In genomic region chr19:17129377-17129776, GRCh38 we compare ENCODE assay signal across 22 cellular contexts. TPM values are rescaled to one million over a fixed set of nuclear protein-coding genes. Genes with fewer than 3 reads are reported as not detected.
A peak's percentile ranks its signal among the peaks of the same experiment; 100 is the strongest.
DNase-seq lines count a peak whose midpoint lies in the region; ATAC-seq, FAIRE-seq and TF ChIP-seq lines count a peak whose summit lies in the region.
"Had no signal": no experiment of that assay in that cellular context is flagged by ENCODE, and none has a peak within 500 bp of the region (broad histone marks: within the 10 kb centered on the region; RNA-seq: fewer than 3 reads in every experiment).

No MANE protein-coding gene starts in this region.

- TF ChIP-seq EP300 in HepG2 (IDR thresholded peaks at IDR 0.05; ENCODE audit: low read depth in 2 of 2, low read length in 2 of 2) (no peak), HepG2 (CRISPR knock-in tag; IDR thresholded peaks at IDR 0.05; ENCODE audit: borderline replicate concordance) (no peak)

- no peaks in the 10 kb centered on the region; a peak in 2 of 5 replicates for H3K36me3 ChIP-seq in HepG2 (replicated peaks in 1 of 2; ENCODE audit: control insufficient read depth in 1 of 2, insufficient read depth in 2 of 2, low read length in 2 of 2)
- no peaks in the 10 kb centered on the region for H3K36me3 ChIP-seq in right lobe of liver
- no peaks in the 10 kb centered on the region for H3K36me3 ChIP-seq in adrenal gland (replicated peaks in 1 of 2)

- 84% methylated on average over 12 of the region's 12 CpGs for WGBS in HepG2 (ENCODE audit: low lambda C conversion rate)
- 76% methylated on average over 11 of the region's 12 CpGs for WGBS in right lobe of liver (ENCODE audit: insufficient coverage, low coverage, low lambda C conversion rate, missing lambda C conversion rate)
- 81 to 95% (median 91%) methylated on average over 10 to 12 of the region's 12 CpGs for WGBS in adrenal gland, 4 donors

- peaks cover 39% of the 10 kb centered on the region for H3K4me1 Mint-ChIP-seq in WTC11
- peaks cover 24% of the 10 kb centered on the region for H3K4me1 Mint-ChIP-seq in glutamatergic neuron (ENCODE audit: low read depth, unreplicated experiment)
- H3K4me1 Mint-ChIP-seq in type B pancreatic cell (ENCODE audit: unreplicated experiment): peaks cover 20% of the 10 kb centered on the region
- peaks cover 20% of the 10 kb centered on the region for H3K4me1 Mint-ChIP-seq in mesothelial cell of epicardium

- H3K27me3 ChIP-seq in HepG2 (ENCODE audit: control insufficient read depth in 1 of 2, insufficient read depth in 2 of 2, low read length in 2 of 2): no peaks in the 10 kb centered on the region
- no peaks in the 10 kb centered on the region for H3K27me3 ChIP-seq in right lobe of liver
- H3K27me3 ChIP-seq in adrenal gland: no peaks in the 10 kb centered on the region
- H3K27me3 ChIP-seq: brain microvascular endothelial cell had no signal

- H3K4me3 ChIP-seq in HepG2 (replicated peaks in 1 of 3; ENCODE audit: insufficient read depth in 1 of 3, low read depth in 2 of 3, low read length in 3 of 3): no peak overlapping the region
- H3K4me3 ChIP-seq in right lobe of liver: no peak overlapping the region
- no peak overlapping the region for H3K4me3 ChIP-seq in adrenal gland
- H3K4me3 ChIP-seq: lung had no signal

- H3K27me3 Mint-ChIP-seq in WTC11 (ENCODE audit: low read depth) (no peaks in the 10 kb centered on the region), glutamatergic neuron (ENCODE audit: unreplicated experiment) (peaks cover 5% of the 10 kb centered on the region), type B pancreatic cell (no peaks in the 10 kb centered on the region), mesothelial cell of epicardium (ENCODE audit: low read depth) (no peaks in the 10 kb centered on the region)
- H3K27me3 Mint-ChIP-seq: activated CD4-positive, alpha-beta T cell treated with anti-CD3 and anti-CD28 coated beads for 36 hours had no signal

- DNase-seq in HepG2 (ENCODE audit: low spot score): no peak
- no peak for DNase-seq in right lobe of liver
- no peak for DNase-seq in WTC11 (ENCODE audit: low spot score)
- DNase-seq in glutamatergic neuron: no peak
- DNase-seq in type B pancreatic cell (ENCODE audit: extremely low spot score, unreplicated experiment): no peak
- no peak for DNase-seq in adrenal gland
- no peak for DNase-seq in mesothelial cell of epicardium (ENCODE audit: low spot score in 2 of 2, unreplicated experiment in 2 of 2)
- DNase-seq: ACHN; activated CD4-positive, alpha-beta T cell treated with anti-CD3 and anti-CD28 coated beads for 36 hours; activated CD8-positive, alpha-beta memory T cell treated with anti-CD3 and anti-CD28 coated beads, Interleukin-2, amount 50 U/mL, for 48 hours; brain microvascular endothelial cell; cortex of kidney; DMS79 treated with DMSO at 0.1 percent for 48 hours; KG1; NCI-H1694; right cardiac atrium; Right ventricle myocardium superior; stimulated activated CD4-positive, alpha-beta T cell treated with anti-CD3 and anti-CD28 coated beads, Interleukin-12 subunit alpha, Interleukin-12 subunit beta, amount 100 ng/mL, for 4 hours had no signal

- peak overlapping the region; percentile 76 for H3K27ac Mint-ChIP-seq in WTC11
- peak overlapping the region; percentile 55 for H3K27ac Mint-ChIP-seq in glutamatergic neuron (ENCODE audit: unreplicated experiment)
- H3K27ac Mint-ChIP-seq in type B pancreatic cell: peak overlapping the region; percentile 55
- H3K27ac Mint-ChIP-seq in mesothelial cell of epicardium: no peak overlapping the region
- H3K27ac Mint-ChIP-seq: activated CD4-positive, alpha-beta T cell treated with anti-CD3 and anti-CD28 coated beads for 36 hours had no signal

- POLR2A ChIA-PET in HepG2 (lab: Yijun Ruan, JAX): no interaction called here
- POLR2A ChIA-PET in WTC11 (lab: Charles Lee): no interaction called here

- H3K79me2 ChIP-seq in HepG2 (ENCODE audit: insufficient read depth, low read length): no peaks in the 10 kb centered on the region

- intact Hi-C loops in HepG2 (cut with micrococcal nuclease; ENCODE audit: unreplicated experiment): no loop called here
- intact Hi-C loops in right lobe of liver (cut with DNase I): no loop called here
- intact Hi-C loops in adrenal gland (cut with DNase I): no loop called here

- H3K9me3 Mint-ChIP-seq in WTC11 (no peaks in the 10 kb centered on the region), glutamatergic neuron (ENCODE audit: unreplicated experiment) (peaks cover 18% of the 10 kb centered on the region), type B pancreatic cell (no peaks in the 10 kb centered on the region), mesothelial cell of epicardium (no peaks in the 10 kb centered on the region)

- BruUV-seq in HepG2 (replicated peaks; lab: Mats Ljungman, UMichigan): no TSS peak

- H3K9ac ChIP-seq in HepG2 (ENCODE audit: insufficient read depth, low read depth, low read length): no peak overlapping the region

- FAIRE-seq in HepG2 (lab: Jason Lieb, UNC): no peak
- FAIRE-seq: GM12892, TTC549 had no signal

- H4K20me1 ChIP-seq in HepG2 (ENCODE audit: insufficient read depth, low read length): no peaks in the 10 kb centered on the region

- no peak for TF ChIP-seq CTCF in HepG2 (CRISPR knock-in tag; IDR thresholded peaks at IDR 0.05)
- no peak for TF ChIP-seq CTCF in right lobe of liver (IDR thresholded peaks at IDR 0.05)
- TF ChIP-seq CTCF in WTC11 (IDR thresholded peaks at IDR 0.05): no peak
- TF ChIP-seq CTCF in glutamatergic neuron (IDR thresholded peaks at IDR 0.05; ENCODE audit: partially characterized antibody, unreplicated experiment): no peak
- TF ChIP-seq CTCF in type B pancreatic cell (conservative IDR thresholded peaks at IDR 0.05): no peak
- TF ChIP-seq CTCF in adrenal gland (IDR thresholded peaks at IDR 0.05): no peak
- no peak for TF ChIP-seq CTCF in mesothelial cell of epicardium (IDR thresholded peaks at IDR 0.05; ENCODE audit: unreplicated experiment)

- TF ChIP-seq POLR2A in HepG2 (IDR thresholded peaks at IDR 0.05; ENCODE audit: insufficient read depth in 1 of 2, low read depth in 2 of 2, low read length in 2 of 2): no peak
- no peak for TF ChIP-seq POLR2A in right lobe of liver (IDR thresholded peaks at IDR 0.05)
- TF ChIP-seq POLR2A in adrenal gland (IDR thresholded peaks at IDR 0.05): no peak

- peaks cover 39% of the 10 kb centered on the region for H3K4me1 ChIP-seq in HepG2 (ENCODE audit: insufficient read depth, low read length)
- H3K4me1 ChIP-seq in right lobe of liver: peaks cover 0 to 23% (median 2%) of the 10 kb centered on the region in 4 donors
- H3K4me1 ChIP-seq in adrenal gland (replicated peaks in 1 of 2): peaks cover 12 to 25% of the 10 kb centered on the region in 2 donors

- no peak overlapping the region for H2AFZ ChIP-seq in HepG2 (ENCODE audit: low read length)

- H3K36me3 Mint-ChIP-seq in WTC11 (peaks cover 9% of the 10 kb centered on the region; the same call in 1 of the 2 replicates), glutamatergic neuron (ENCODE audit: unreplicated experiment) (no peaks in the 10 kb centered on the region), type B pancreatic cell (no peaks in the 10 kb centered on the region), mesothelial cell of epicardium (peaks cover 4% of the 10 kb centered on the region)

- CTCF ChIA-PET in HepG2 (lab: Yijun Ruan, JAX; ENCODE audit: low intra/inter-chr PET ratio, low total read pairs) (no interaction called here), WTC11 (lab: Charles Lee) (interaction anchor here (1.1 to 1.2 kb wide), 2 partner anchors 29 to 46 kb away, joined by 3 to 5 read pairs; no protein-coding TSS in a partner anchor)

- in situ Hi-C loops in HepG2 (cut with HindIII; ENCODE audit: extremely low pct_ligation_motif_present, low pct_unique_long_range_greater_than_20kb): no loop called here

- no peak overlapping the region for H3K4me2 ChIP-seq in HepG2 (ENCODE audit: low read depth, low read length)

- no peak overlapping the region for H3K4me3 Mint-ChIP-seq in WTC11
- no peak overlapping the region for H3K4me3 Mint-ChIP-seq in glutamatergic neuron (ENCODE audit: unreplicated experiment)
- no peak overlapping the region for H3K4me3 Mint-ChIP-seq in type B pancreatic cell
- H3K4me3 Mint-ChIP-seq in mesothelial cell of epicardium: no peak overlapping the region
- H3K4me3 Mint-ChIP-seq: activated CD4-positive, alpha-beta T cell treated with anti-CD3 and anti-CD28 coated beads for 36 hours had no signal

- no peak for ATAC-seq in HepG2
- ATAC-seq in right lobe of liver: no peak
- ATAC-seq in WTC11: no peak
- no peak for ATAC-seq in GM21723 (IDR thresholded peaks at IDR 0.05; ENCODE audit: unreplicated experiment)
- ATAC-seq: activated CD4-positive, alpha-beta T cell treated with anti-CD3 and anti-CD28 coated beads for 36 hours; right cardiac atrium had no signal

- no peak for TF ChIP-seq RAD21 in HepG2 (CRISPR knock-in tag; IDR thresholded peaks at IDR 0.05)

- peak overlapping the region; percentile 74 for H3K27ac ChIP-seq in HepG2 (ENCODE audit: extremely low read length, insufficient read depth, low read length)
- H3K27ac ChIP-seq in right lobe of liver: peak overlapping the region in 1 of 3 donors; percentile 68
- no peak overlapping the region for H3K27ac ChIP-seq in adrenal gland
- H3K27ac ChIP-seq: brain microvascular endothelial cell had no signal

- no peaks in the 10 kb centered on the region for H3K9me3 ChIP-seq in HepG2 (ENCODE audit: low read length)
- no peaks in the 10 kb centered on the region for H3K9me3 ChIP-seq in right lobe of liver
- no peaks in the 10 kb centered on the region for H3K9me3 ChIP-seq in adrenal gland (replicated peaks in 1 of 3)

RNA-seq across cellular contexts. Expression of gene MYO9B, which starts 53.8 kb away (rescaled TPM):
- total RNA-seq in HepG2 (2016; rRNA removed; fragmentation: Illumina TruSeq; extraction: Trizol) (14.1 and 18.0 TPM in 2 replicates), right lobe of liver (10 to 100 TPM; 25.4 to 38.7 (median 36.0) TPM), WTC11 (2021) (70.3 to 94.3 TPM (median 73.4 TPM) in 3 replicates), glutamatergic neuron (ENCODE audit: unreplicated experiment) (237 TPM), type B pancreatic cell (ENCODE audit: low replicate concordance) (71.7 and 83.8 TPM in 2 replicates), adrenal gland (100 to 1,000 TPM in 1 of 8 donors, 10 to 100 TPM in 7; 55.8 to 183 (median 86.3) TPM), mesothelial cell of epicardium (86.0 to 90.8 TPM (median 87.7 TPM) in 3 replicates)
- total RNA-seq in HepG2 (2016; cell fraction: cytosol; rRNA removed; fragmentation: Illumina TruSeq; extraction: Trizol; ENCODE audit: low read depth): 13.9 and 14.5 TPM in 2 replicates
- 10.1 and 18.6 TPM in 2 replicates for total RNA-seq in HepG2 (2016; cell fraction: insoluble cytoplasmic fraction; rRNA removed; fragmentation: Illumina TruSeq; extraction: Trizol)
- 10.7 and 11.5 TPM in 2 replicates for total RNA-seq in HepG2 (2016; cell fraction: membrane; rRNA removed; fragmentation: Illumina TruSeq; extraction: Trizol)
- total RNA-seq in HepG2 (2016; cell fraction: nucleus; rRNA removed; fragmentation: Illumina TruSeq; extraction: Trizol): 22.1 and 24.4 TPM in 2 replicates
- polyA plus RNA-seq in HepG2 (2011; rRNA removed) (18.3 and 23.4 TPM in 2 replicates), adrenal gland (100 to 1,000 TPM in 1 of 3 donors, 10 to 100 TPM in 2; 29.9 to 236 (median 99.6) TPM)
- 7.2 and 9.7 TPM in 2 replicates for polyA plus RNA-seq in HepG2 (2011; cell fraction: cytosol; rRNA removed)
- 169 and 196 TPM in 2 replicates for polyA plus RNA-seq in HepG2 (2011; cell fraction: nucleus; rRNA removed)
- polyA plus RNA-seq in HepG2 (2012): 15.6 and 21.8 TPM in 2 replicates
- polyA plus RNA-seq in HepG2 (2016; cell fraction: cytosol; fragmentation: Illumina TruSeq; extraction: Trizol; ENCODE audit: low read depth): 1.5 and 1.8 TPM in 2 replicates
- 11.9 and 14.6 TPM in 2 replicates for polyA plus RNA-seq in HepG2 (2016; cell fraction: insoluble cytoplasmic fraction; fragmentation: Illumina TruSeq; extraction: Trizol; ENCODE audit: low read depth)
- polyA plus RNA-seq in HepG2 (2016; cell fraction: membrane; fragmentation: Illumina TruSeq; extraction: Trizol; ENCODE audit: low read depth): 3.6 and 3.7 TPM in 2 replicates
- 77.8 and 81.3 TPM in 2 replicates for polyA plus RNA-seq in HepG2 (2016; cell fraction: nucleus; fragmentation: Illumina TruSeq; extraction: Trizol; ENCODE audit: insufficient read depth, low read depth)
- polyA minus RNA-seq in HepG2 (2011; rRNA and poly(A)+ RNA removed; ENCODE audit: low replicate concordance): 28.0 and 67.0 TPM in 2 replicates
- 11.5 and 11.6 TPM in 2 replicates for polyA minus RNA-seq in HepG2 (2011; cell fraction: cytosol; rRNA and poly(A)+ RNA removed)
- polyA minus RNA-seq in HepG2 (2011; cell fraction: nucleus; rRNA and poly(A)+ RNA removed): 37.3 and 38.0 TPM in 2 replicates

RNA-seq across cellular contexts. Expression of gene HAUS8, which starts 54.1 kb away (rescaled TPM):
- total RNA-seq in HepG2 (2016; rRNA removed; fragmentation: Illumina TruSeq; extraction: Trizol): 17.5 and 19.1 TPM in 2 replicates
- 7.9 and 8.8 TPM in 2 replicates for total RNA-seq in HepG2 (2016; cell fraction: cytosol; rRNA removed; fragmentation: Illumina TruSeq; extraction: Trizol; ENCODE audit: low read depth)
- 17.4 and 19.5 TPM in 2 replicates for total RNA-seq in HepG2 (2016; cell fraction: insoluble cytoplasmic fraction; rRNA removed; fragmentation: Illumina TruSeq; extraction: Trizol)
- 10.4 and 12.6 TPM in 2 replicates for total RNA-seq in HepG2 (2016; cell fraction: membrane; rRNA removed; fragmentation: Illumina TruSeq; extraction: Trizol)
- 10.9 and 13.5 TPM in 2 replicates for total RNA-seq in HepG2 (2016; cell fraction: nucleus; rRNA removed; fragmentation: Illumina TruSeq; extraction: Trizol)
- 7.1 and 7.8 TPM in 2 replicates for polyA plus RNA-seq in HepG2 (2011; rRNA removed)
- polyA plus RNA-seq in HepG2 (2011; cell fraction: cytosol; rRNA removed): 4.3 and 7.7 TPM in 2 replicates
- polyA plus RNA-seq in HepG2 (2011; cell fraction: nucleus; rRNA removed): 9.4 and 9.9 TPM in 2 replicates
- 5.2 and 6.2 TPM in 2 replicates for polyA plus RNA-seq in HepG2 (2012)
- 4.1 and 4.3 TPM in 2 replicates for polyA plus RNA-seq in HepG2 (2016; cell fraction: cytosol; fragmentation: Illumina TruSeq; extraction: Trizol; ENCODE audit: low read depth)
- 20.4 and 22.5 TPM in 2 replicates for polyA plus RNA-seq in HepG2 (2016; cell fraction: insoluble cytoplasmic fraction; fragmentation: Illumina TruSeq; extraction: Trizol; ENCODE audit: low read depth)
- polyA plus RNA-seq in HepG2 (2016; cell fraction: membrane; fragmentation: Illumina TruSeq; extraction: Trizol; ENCODE audit: low read depth): 5.6 and 9.6 TPM in 2 replicates
- polyA plus RNA-seq in HepG2 (2016; cell fraction: nucleus; fragmentation: Illumina TruSeq; extraction: Trizol; ENCODE audit: insufficient read depth, low read depth): 26.2 and 30.0 TPM in 2 replicates
- polyA minus RNA-seq in HepG2 (2011; rRNA and poly(A)+ RNA removed; ENCODE audit: low replicate concordance): 6.4 and 32.7 TPM in 2 replicates
- polyA minus RNA-seq in HepG2 (2011; cell fraction: cytosol; rRNA and poly(A)+ RNA removed): 2.3 and 4.7 TPM in 2 replicates
- polyA minus RNA-seq in HepG2 (2011; cell fraction: nucleus; rRNA and poly(A)+ RNA removed): 3.7 and 4.2 TPM in 2 replicates
- total RNA-seq in right lobe of liver: 1 to 10 TPM; 3.7 to 8.5 (median 5.8) TPM
- total RNA-seq in WTC11 (2021): 27.9 to 29.9 TPM (median 29.7 TPM) in 3 replicates
- total RNA-seq in glutamatergic neuron (ENCODE audit: unreplicated experiment): 9.1 TPM
- 10.7 and 18.8 TPM in 2 replicates for total RNA-seq in type B pancreatic cell (ENCODE audit: low replicate concordance)
- 10 to 100 TPM in 3 of 8 donors, 1 to 10 TPM in 5; 3.9 to 10.9 (median 9.0) TPM for total RNA-seq in adrenal gland
- 10 to 100 TPM in 2 of 3 donors, 1 to 10 TPM in 1; 7.5 to 17.9 (median 17.5) TPM for polyA plus RNA-seq in adrenal gland
- total RNA-seq in mesothelial cell of epicardium: 11.9 to 14.7 TPM (median 13.3 TPM) in 3 replicates
